In the genomic region with DNA sequence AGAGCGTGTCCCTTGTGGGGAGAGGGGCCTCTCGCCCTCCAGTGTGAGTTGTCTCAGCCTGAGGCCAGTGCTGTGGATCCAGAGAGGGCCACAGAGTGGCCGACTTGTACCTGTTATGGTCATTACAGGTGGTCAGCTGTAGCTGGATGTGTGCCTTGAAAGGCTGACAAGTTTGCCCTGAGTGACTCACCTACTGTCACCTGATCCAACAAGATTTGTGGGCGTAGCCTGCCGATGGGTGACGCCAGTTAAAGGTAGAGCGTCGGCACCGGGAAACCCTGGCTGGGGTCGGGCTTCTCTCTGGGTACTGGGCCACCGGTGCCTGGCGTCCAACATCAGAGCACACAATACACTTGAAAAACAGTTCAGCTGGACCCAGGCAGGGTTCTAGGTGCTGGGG, we compare ENCODE assay signal across 9 cellular contexts. TPM values are rescaled to one million over a fixed set of nuclear protein-coding genes. Genes with fewer than 3 reads are reported as not detected.
DNase-seq lines count a peak whose midpoint lies in the region; ATAC-seq, FAIRE-seq and TF ChIP-seq lines count a peak whose summit lies in the region.
"Had no signal": no experiment of that assay in that cellular context is flagged by ENCODE, and none has a peak within 500 bp of the region (broad histone marks: within the 10 kb centered on the region; RNA-seq: fewer than 3 reads in every experiment).

No MANE protein-coding gene starts in this region.

- peaks cover 1% of the 10 kb centered on the region for H3K36me3 ChIP-seq in CD8-positive, alpha-beta T cell (ENCODE audit: insufficient read depth, low read length)
- H3K36me3 ChIP-seq in GM12878 (ENCODE audit: control insufficient read depth in 2 of 2, insufficient read depth in 2 of 2, low read length in 1 of 2), result peaks cover 0 to 5% of the 10 kb centered on the region in 2 experiments; a peak in 3 of 4 replicates

- peaks cover 43% of the 10 kb centered on the region for H3K36me3 Mint-ChIP-seq in CD8-positive, alpha-beta T cell
- peaks cover 46% of the 10 kb centered on the region for H3K36me3 Mint-ChIP-seq in T-helper 1 cell treated with Interleukin-12 subunit alpha and Interleukin-12 subunit beta and Interleukin-4 antibody, amounts not matched to agents 30 μg/mL and 1 μg/mL, for 36 hours (ENCODE audit: low read depth)
- peaks cover 7% of the 10 kb centered on the region for H3K36me3 Mint-ChIP-seq in natural killer cell treated with Interleukin-12 subunit alpha and Interleukin-12 subunit beta and Interleukin-15 and Interleukin-18, amount 100 ng/mL, for 72 hours

- peak overlapping the region; percentile 32 for H3K4me2 ChIP-seq in GM12878 (ENCODE audit: control insufficient read depth, insufficient read depth)

- peaks cover 31% of the 10 kb centered on the region for H3K79me2 ChIP-seq in GM12878 (ENCODE audit: control insufficient read depth, insufficient read depth, low read length)

- RAD21 ChIA-PET in GM12878 (lab: Charles Lee; ENCODE audit: unreplicated experiment), result interaction anchor here (1.5 to 3.4 kb wide), 2 partner anchors 12 to 21 kb away, joined by 7 to 29 read pairs; no protein-coding TSS in a partner anchor

- H3K4me3 Mint-ChIP-seq in CD8-positive, alpha-beta T cell, result peak overlapping the region; percentile 88
- peak overlapping the region; percentile 82 for H3K4me3 Mint-ChIP-seq in T-helper 1 cell treated with Interleukin-12 subunit alpha and Interleukin-12 subunit beta and Interleukin-4 antibody, amounts not matched to agents 30 μg/mL and 1 μg/mL, for 36 hours
- peak overlapping the region; percentile 93 for H3K4me3 Mint-ChIP-seq in natural killer cell treated with Interleukin-12 subunit alpha and Interleukin-12 subunit beta and Interleukin-15 and Interleukin-18, amount 100 ng/mL, for 72 hours

- POLR2A ChIA-PET in CD8-positive, alpha-beta T cell (lab: Charles Lee), result interaction anchor here (1.6 to 2.2 kb wide), 4 partner anchors 14 to 169 kb away, joined by 7 to 12 read pairs (median 7); a partner anchor contains a TSS
- POLR2A ChIA-PET in GM12878 (lab: Charles Lee), result interaction anchor here (0.6 to 1.9 kb wide), 2 partner anchors 11 to 327 kb away, joined by 3 to 8 read pairs; no protein-coding TSS in a partner anchor

- no peak for FAIRE-seq in GM12878 (lab: Jason Lieb, UNC)

- intact Hi-C loops in CD8-positive, alpha-beta T cell (cut with DNase I, micrococcal nuclease), result no loop called here
- intact Hi-C loops in GM12878 (cut with micrococcal nuclease; ENCODE audit: unreplicated experiment), result no loop called here

- peak overlapping the region; percentile 97 for H3K27ac Mint-ChIP-seq in CD8-positive, alpha-beta T cell
- peak overlapping the region; percentile 97 for H3K27ac Mint-ChIP-seq in T-helper 1 cell treated with Interleukin-12 subunit alpha and Interleukin-12 subunit beta and Interleukin-4 antibody, amounts not matched to agents 30 μg/mL and 1 μg/mL, for 36 hours
- peak overlapping the region; percentile 90 to 95 for H3K27ac Mint-ChIP-seq in natural killer cell treated with Interleukin-12 subunit alpha and Interleukin-12 subunit beta and Interleukin-15 and Interleukin-18, amount 100 ng/mL, for 72 hours

- SMC1A ChIA-PET in GM12878 (lab: Charles Lee; ENCODE audit: uncharacterized antibody, unreplicated experiment), result interaction anchor here (1.4 to 5.6 kb wide), 4 partner anchors 9 to 20 kb away, joined by 4 to 35 read pairs (median 8); no protein-coding TSS in a partner anchor

- peak; percentile 41; the same call in 1 of the 2 replicates for TF ChIP-seq POLR2A in GM12878 (IDR thresholded peaks at IDR 0.05; ENCODE audit: low read depth, low read length)

- peak; percentile 32 for ATAC-seq in CD8-positive, alpha-beta T cell
- ATAC-seq in GM12878 (no peak), HG03378 (IDR thresholded peaks at IDR 0.05; ENCODE audit: unreplicated experiment) (no peak), HG03469 (IDR thresholded peaks at IDR 0.05; ENCODE audit: unreplicated experiment) (no peak), GM21526 (IDR thresholded peaks at IDR 0.05; ENCODE audit: low FRiP score, unreplicated experiment) (no peak)
- no peak for ATAC-seq in natural killer cell treated with Interleukin-12 subunit alpha and Interleukin-12 subunit beta and Interleukin-15 and Interleukin-18, amount 100 ng/mL, for 72 hours

- 81% methylated on average over 12 of the region's 12 CpGs for WGBS in GM12878 (ENCODE audit: insufficient coverage, insufficient replicate concordance, low lambda C conversion rate, missing lambda C conversion rate)

- no peak for TF ChIP-seq EP300 in GM12878 (IDR thresholded peaks at IDR 0.05; ENCODE audit: borderline replicate concordance in 1 of 2, control insufficient read depth in 1 of 2, low read depth in 2 of 2, low read length in 2 of 2)

- peak; percentile 58 to 89 (median 77) for DNase-seq in CD8-positive, alpha-beta T cell
- DNase-seq in GM12878 (ENCODE audit: low read depth, low spot score), result no peak
- DNase-seq in natural killer cell treated with Interleukin-12 subunit alpha and Interleukin-12 subunit beta and Interleukin-15 and Interleukin-18, amount 100 ng/mL, for 72 hours (ENCODE audit: low spot score), result peak; percentile 35
- no peak for DNase-seq in cerebellum (ENCODE audit: low spot score)

- H3K9me3 ChIP-seq in CD8-positive, alpha-beta T cell (ENCODE audit: low read length), result no peaks in the 10 kb centered on the region
- H3K9me3 ChIP-seq in GM12878 (replicated peaks; ENCODE audit: control insufficient read depth, insufficient read depth, low read length), result no peaks in the 10 kb centered on the region

- no peak for TF ChIP-seq RAD21 in GM12878 (IDR thresholded peaks at IDR 0.05; ENCODE audit: insufficient read depth, low read depth, low read length)

- no TSS peak for BruUV-seq in GM12878 (replicated peaks; lab: Mats Ljungman, UMichigan)

- no peak overlapping the region; the same call in 1 of the 2 replicates for H3K9ac ChIP-seq in GM12878 (ENCODE audit: control insufficient read depth, insufficient read depth, low read length)

- H4K20me1 ChIP-seq in GM12878 (ENCODE audit: control insufficient read depth, insufficient read depth), result no peaks in the 10 kb centered on the region

- peaks cover 82% of the 10 kb centered on the region for H3K4me1 Mint-ChIP-seq in CD8-positive, alpha-beta T cell (ENCODE audit: low read depth)
- peaks cover 67% of the 10 kb centered on the region for H3K4me1 Mint-ChIP-seq in T-helper 1 cell treated with Interleukin-12 subunit alpha and Interleukin-12 subunit beta and Interleukin-4 antibody, amounts not matched to agents 30 μg/mL and 1 μg/mL, for 36 hours (ENCODE audit: low read depth)
- peaks cover 54 to 61% of the 10 kb centered on the region in 2 donors for H3K4me1 Mint-ChIP-seq in natural killer cell treated with Interleukin-12 subunit alpha and Interleukin-12 subunit beta and Interleukin-15 and Interleukin-18, amount 100 ng/mL, for 72 hours (ENCODE audit: low read depth in 2 of 2)

- in situ Hi-C loops in GM12878 (cut with MboI), result no loop called here

- peak overlapping the region; percentile 97 for H3K27ac ChIP-seq in CD8-positive, alpha-beta T cell (ENCODE audit: low read depth, low read length)
- H3K27ac ChIP-seq in GM12878 (ENCODE audit: control insufficient read depth, insufficient read depth), result peak overlapping the region; percentile 79

- peaks cover 87% of the 10 kb centered on the region for H3K4me1 ChIP-seq in CD8-positive, alpha-beta T cell (ENCODE audit: insufficient read depth, low read length)
- peaks cover 62% of the 10 kb centered on the region for H3K4me1 ChIP-seq in GM12878 (ENCODE audit: control insufficient read depth, insufficient read depth, low read length)

- H2AFZ ChIP-seq in GM12878 (ENCODE audit: control insufficient read depth, low read depth, low read length), result no peak overlapping the region

- no peaks in the 10 kb centered on the region for H3K9me3 Mint-ChIP-seq in CD8-positive, alpha-beta T cell
- no peaks in the 10 kb centered on the region for H3K9me3 Mint-ChIP-seq in T-helper 1 cell treated with Interleukin-12 subunit alpha and Interleukin-12 subunit beta and Interleukin-4 antibody, amounts not matched to agents 30 μg/mL and 1 μg/mL, for 36 hours
- no peaks in the 10 kb centered on the region for H3K9me3 Mint-ChIP-seq in natural killer cell treated with Interleukin-12 subunit alpha and Interleukin-12 subunit beta and Interleukin-15 and Interleukin-18, amount 100 ng/mL, for 72 hours

- CTCF ChIA-PET in CD8-positive, alpha-beta T cell (lab: Charles Lee), result interaction anchor here (1.0 to 7.4 kb wide), 3 partner anchors 14 to 169 kb away, joined by 3 to 46 read pairs (median 4); a partner anchor contains a TSS
- CTCF ChIA-PET in GM12878 (lab: Yijun Ruan, JAX), result interaction anchor here (0.6 to 2.7 kb wide), 7 partner anchors 12 to 180 kb away, joined by 3 to 30 read pairs (median 6); no protein-coding TSS in a partner anchor

- no peaks in the 10 kb centered on the region for H3K27me3 ChIP-seq in CD8-positive, alpha-beta T cell (ENCODE audit: insufficient read depth, low read length)
- H3K27me3 ChIP-seq in GM12878 (replicated peaks in 1 of 2; ENCODE audit: control insufficient read depth in 2 of 2, insufficient read depth in 2 of 2, low read length in 1 of 2), result no peaks in the 10 kb centered on the region

- TF ChIP-seq CTCF in CD8-positive, alpha-beta T cell (IDR thresholded peaks at IDR 0.05), result no peak
- TF ChIP-seq CTCF in GM12878 (IDR thresholded peaks at IDR 0.05 in 2 of 3, conservative IDR thresholded peaks at IDR 0.05 in 1 of 3; ENCODE audit: control insufficient read depth in 2 of 3, extremely low read depth in 1 of 3, insufficient read depth in 1 of 3, low read depth in 3 of 3, low read length in 3 of 3), result no peak

- peak overlapping the region; percentile 63 for H3K4me3 ChIP-seq in CD8-positive, alpha-beta T cell (ENCODE audit: low read depth, low read length)
- H3K4me3 ChIP-seq in GM12878, result no peak overlapping the region

- no peaks in the 10 kb centered on the region for H3K27me3 Mint-ChIP-seq in CD8-positive, alpha-beta T cell (ENCODE audit: low read depth)
- no peaks in the 10 kb centered on the region for H3K27me3 Mint-ChIP-seq in T-helper 1 cell treated with Interleukin-12 subunit alpha and Interleukin-12 subunit beta and Interleukin-4 antibody, amounts not matched to agents 30 μg/mL and 1 μg/mL, for 36 hours (ENCODE audit: low read depth)
- H3K27me3 Mint-ChIP-seq in natural killer cell treated with Interleukin-12 subunit alpha and Interleukin-12 subunit beta and Interleukin-15 and Interleukin-18, amount 100 ng/mL, for 72 hours, result no peaks in the 10 kb centered on the region

RNA-seq across cellular contexts. Expression of a gene that starts 2.8 kb away (rescaled TPM):
- 10 to 100 TPM; 89.2 to 93.4 TPM for total RNA-seq in CD8-positive, alpha-beta T cell
- total RNA-seq in GM12878 (2013; cell fraction: nucleolus; rRNA removed), result 14.5 and 16.0 TPM in 2 replicates
- total RNA-seq in GM12878 (2014; rRNA removed) (210 and 228 TPM in 2 replicates), GM12878 (2014; rRNA removed; fragmentation: Illumina TruSeq; extraction: Trizol) (48.5 and 53.8 TPM in 2 replicates), GM12878 (2021) (76.5 and 90.2 TPM in 2 replicates), cerebellum (0.18 TPM)
- 45.4 TPM for polyA plus RNA-seq in GM12878 (2011; ENCODE audit: low read depth)
- polyA plus RNA-seq in GM12878 (2011; rRNA removed) (46.6 and 182 TPM in 2 replicates), GM12878 (2014; fragmentation: Illumina TruSeq; extraction: Trizol) (3.5 and 23.4 TPM in 2 replicates), GM12878 (2014; fragmentation: Nextera tagmentation; extraction: Ambion mirVana) (10 to 100 TPM; 49.6 to 92.9 TPM), GM12878 (2014; rRNA removed) (177 and 251 TPM in 2 replicates), GM12878 (2016; fragmentation: Nextera tagmentation; extraction: Ambion mirVana) (10 to 100 TPM; 80.7 to 91.1 TPM)
- 210 and 386 TPM in 2 replicates for polyA plus RNA-seq in GM12878 (2011; cell fraction: cytosol; rRNA removed)
- 219 and 271 TPM in 2 replicates for polyA plus RNA-seq in GM12878 (2011; cell fraction: nucleus; rRNA removed)
- polyA plus RNA-seq in GM12878 (2012), result 145 and 222 TPM in 2 replicates
- 49.6 and 80.3 TPM in 2 replicates for polyA minus RNA-seq in GM12878 (2011; rRNA and poly(A)+ RNA removed)
- 44.1 and 44.6 TPM in 2 replicates for polyA minus RNA-seq in GM12878 (2011; cell fraction: cytosol; rRNA and poly(A)+ RNA removed)
- polyA minus RNA-seq in GM12878 (2011; cell fraction: nucleus; rRNA and poly(A)+ RNA removed), result 38.3 and 60.6 TPM in 2 replicates
- total RNA-seq in natural killer cell treated with Interleukin-12 subunit alpha and Interleukin-12 subunit beta and Interleukin-15 and Interleukin-18, amount 100 ng/mL, for 72 hours, result 10 to 100 TPM; 21.8 to 30.2 TPM
- total RNA-seq: temporal lobe had no signal

RNA-seq across cellular contexts. Expression of a gene that starts 14.9 kb away (rescaled TPM):
- 10 to 100 TPM; 26.9 to 27.7 TPM for total RNA-seq in CD8-positive, alpha-beta T cell
- total RNA-seq in GM12878 (2013; cell fraction: nucleolus; rRNA removed), result 74.1 and 86.4 TPM in 2 replicates
- 76.0 and 81.2 TPM in 2 replicates for total RNA-seq in GM12878 (2014; rRNA removed)
- 39.9 and 44.5 TPM in 2 replicates for total RNA-seq in GM12878 (2014; rRNA removed; fragmentation: Illumina TruSeq; extraction: Trizol)
- total RNA-seq in GM12878 (2021), result 67.2 and 74.4 TPM in 2 replicates
- 14.7 TPM for polyA plus RNA-seq in GM12878 (2011; ENCODE audit: low read depth)
- polyA plus RNA-seq in GM12878 (2011; rRNA removed), result 32.5 and 44.7 TPM in 2 replicates
- 46.2 and 62.0 TPM in 2 replicates for polyA plus RNA-seq in GM12878 (2011; cell fraction: cytosol; rRNA removed)
- 106 and 115 TPM in 2 replicates for polyA plus RNA-seq in GM12878 (2011; cell fraction: nucleus; rRNA removed)
- polyA plus RNA-seq in GM12878 (2012), result 23.8 and 31.0 TPM in 2 replicates
- 25.8 and 33.5 TPM in 2 replicates for polyA plus RNA-seq in GM12878 (2014; fragmentation: Illumina TruSeq; extraction: Trizol)
- polyA plus RNA-seq in GM12878 (2014; fragmentation: Nextera tagmentation; extraction: Ambion mirVana), result 10 to 100 TPM; 11.7 to 12.0 TPM
- polyA plus RNA-seq in GM12878 (2014; rRNA removed), result 62.8 and 66.1 TPM in 2 replicates
- polyA plus RNA-seq in GM12878 (2016; fragmentation: Nextera tagmentation; extraction: Ambion mirVana), result 10 to 100 TPM; 78.0 to 78.8 TPM
- 57.4 and 84.3 TPM in 2 replicates for polyA minus RNA-seq in GM12878 (2011; rRNA and poly(A)+ RNA removed)
- polyA minus RNA-seq in GM12878 (2011; cell fraction: cytosol; rRNA and poly(A)+ RNA removed), result 23.4 and 24.8 TPM in 2 replicates
- 70.1 and 137 TPM in 2 replicates for polyA minus RNA-seq in GM12878 (2011; cell fraction: nucleus; rRNA and poly(A)+ RNA removed)
- 10 to 100 TPM; 47.1 to 81.4 TPM for total RNA-seq in natural killer cell treated with Interleukin-12 subunit alpha and Interleukin-12 subunit beta and Interleukin-15 and Interleukin-18, amount 100 ng/mL, for 72 hours
- total RNA-seq in cerebellum, result 4.4 TPM

Comparison
In these comparisons a context has a peak if more than half of its experiments do, and no peak if none do; other contexts are left out.
1. DNase-seq: peak in CD8-positive, alpha-beta T cell (7 of 7) and natural killer cell treated with Interleukin-12 subunit alpha and Interleukin-12 subunit beta and Interleukin-15 and Interleukin-18, amount 100 ng/mL, for 72 hours (single experiment); none in GM12878 (single experiment) and cerebellum (single experiment).
2. RNA of a gene that starts 2.8 kb away (total RNA-seq): 89.2 to 93.4 TPM in CD8-positive, alpha-beta T cell, 14.5 to 228 TPM in GM12878 and 21.8 to 30.2 TPM in natural killer cell treated with Interleukin-12 subunit alpha and Interleukin-12 subunit beta and Interleukin-15 and Interleukin-18, amount 100 ng/mL, for 72 hours; 0.18 TPM in cerebellum (single experiment); every median in the first group is over 10 times any median in the second.
3. Peak in every context shown above with its lines, with median percentiles within 50 percentile points of each other: H3K27ac Mint-ChIP-seq and H3K4me3 Mint-ChIP-seq.